In genomic region chr11:47819743-47820142, GRCh38 we compare ENCODE assay signal across 1 cellular context.
TF ChIP-seq lines count a peak whose summit lies in the region.

No MANE protein-coding gene starts in this region.

TF ChIP-seq in HEK293T, 16 proteins besides CTCF, POLR2A, EP300 and RAD21:
- TF ChIP-seq, protein P1, sequence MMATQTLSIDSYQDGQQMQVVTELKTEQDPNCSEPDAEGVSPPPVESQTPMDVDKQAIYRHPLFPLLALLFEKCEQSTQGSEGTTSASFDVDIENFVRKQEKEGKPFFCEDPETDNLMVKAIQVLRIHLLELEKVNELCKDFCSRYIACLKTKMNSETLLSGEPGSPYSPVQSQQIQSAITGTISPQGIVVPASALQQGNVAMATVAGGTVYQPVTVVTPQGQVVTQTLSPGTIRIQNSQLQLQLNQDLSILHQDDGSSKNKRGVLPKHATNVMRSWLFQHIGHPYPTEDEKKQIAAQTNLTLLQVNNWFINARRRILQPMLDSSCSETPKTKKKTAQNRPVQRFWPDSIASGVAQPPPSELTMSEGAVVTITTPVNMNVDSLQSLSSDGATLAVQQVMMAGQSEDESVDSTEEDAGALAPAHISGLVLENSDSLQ (IDR thresholded peaks at IDR 0.05): no peak
- TF ChIP-seq BHLHE40 (IDR thresholded peaks at IDR 0.05; ENCODE audit: borderline replicate concordance) (no peak), SUZ12 (IDR thresholded peaks at IDR 0.05) (no peak), SP1 (IDR thresholded peaks at IDR 0.05) (no peak)
